ENCODE assay signal across 8 cellular contexts in the genomic region with DNA sequence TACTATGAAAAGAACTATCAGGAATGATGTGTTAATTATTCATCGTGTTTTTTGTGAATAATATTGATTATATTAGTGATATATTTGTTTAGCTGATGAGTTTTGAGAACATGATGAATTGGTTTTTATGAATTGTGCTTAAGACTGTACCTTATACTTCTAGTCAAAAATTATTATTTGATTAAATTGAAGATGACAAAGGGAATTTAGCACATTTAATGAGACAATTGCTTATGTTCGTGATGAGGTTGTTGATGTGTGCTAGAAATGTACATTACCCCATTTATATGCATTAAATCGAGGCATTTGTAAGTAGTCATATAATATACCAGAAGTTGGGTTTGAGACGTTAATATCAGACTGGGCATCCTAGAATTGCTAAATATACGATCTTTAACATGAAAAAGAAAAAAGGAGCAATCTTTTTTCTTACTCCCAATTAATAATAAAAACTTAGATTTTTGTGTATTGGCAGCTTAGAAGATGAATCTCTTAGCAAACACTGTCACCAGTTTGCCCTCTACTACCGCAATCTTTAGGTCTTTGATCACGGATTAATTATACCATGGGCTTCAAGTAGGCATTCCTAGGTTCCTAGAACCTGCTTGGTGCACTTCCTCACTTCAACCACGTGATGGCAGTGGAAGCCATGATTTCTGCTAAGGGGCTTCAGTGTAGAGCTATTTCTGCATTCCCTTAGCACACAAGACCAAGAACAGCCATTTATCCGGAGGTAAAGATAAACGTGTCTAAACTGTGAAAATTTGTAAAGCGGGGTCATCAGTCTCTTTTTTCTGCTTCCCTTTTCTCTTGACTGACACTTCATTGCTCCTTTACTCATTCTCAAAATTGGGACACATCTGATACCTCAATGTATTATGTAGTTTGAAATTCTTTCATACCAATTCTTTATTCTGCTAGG. TPM values are rescaled to one million over a fixed set of nuclear protein-coding genes. Genes with fewer than 3 reads are reported as not detected.
DNase-seq lines count a peak whose midpoint lies in the region; ATAC-seq and TF ChIP-seq lines count a peak whose summit lies in the region.

No MANE protein-coding gene starts in this region.

- H3K4me1 ChIP-seq in duodenal mucosa (ENCODE audit: control insufficient read depth in 1 of 2, insufficient read depth in 2 of 2, low read length in 2 of 2) (peaks cover 12 to 18% of the 10 kb centered on the region in 2 donors), right lobe of liver (peaks cover 0 to 60% (median 18%) of the 10 kb centered on the region in 4 donors)

- no peak for TF ChIP-seq POLR2A in right lobe of liver (IDR thresholded peaks at IDR 0.05)

- no peaks in the 10 kb centered on the region for H3K9me3 ChIP-seq in duodenal mucosa (ENCODE audit: control insufficient read depth in 1 of 2, low read length in 2 of 2)
- H3K9me3 ChIP-seq in right lobe of liver, result no peaks in the 10 kb centered on the region

- DNase-seq in EH (ENCODE audit: low read depth), result peak; percentile 84
- DNase-seq in NCI-H446 (lab: John Stamatoyannopoulos, UW), result peak; percentile 74 to 86
- DNase-seq in activated CD4-positive, alpha-beta T cell treated with anti-CD3 and anti-CD28 coated beads for 4 hours, result peak; percentile 51 to 63
- peak in 1 of 3 donors; percentile 59 for DNase-seq in right lobe of liver
- peak; percentile 68 for DNase-seq in stimulated activated CD4-positive, alpha-beta T cell treated with anti-CD3 and anti-CD28 coated beads, Interleukin-4, amount 100 ng/mL, for 24 hours

- H3K36me3 ChIP-seq in duodenal mucosa (ENCODE audit: control insufficient read depth in 1 of 2, insufficient read depth in 2 of 2, low read length in 2 of 2) (no peaks in the 10 kb centered on the region), right lobe of liver (no peaks in the 10 kb centered on the region)

- WGBS in right lobe of liver (ENCODE audit: insufficient coverage, low coverage, low lambda C conversion rate, missing lambda C conversion rate), result 3% methylated on average over 11 of the region's 11 CpGs

- peak; percentile 91 to 95 (median 93) for TF ChIP-seq CTCF in right lobe of liver (IDR thresholded peaks at IDR 0.05)

- H3K27me3 ChIP-seq in duodenal mucosa (ENCODE audit: control insufficient read depth in 1 of 2, insufficient read depth in 2 of 2, low read length in 2 of 2) (no peaks in the 10 kb centered on the region), right lobe of liver (no peaks in the 10 kb centered on the region)

- peak; percentile 32 for ATAC-seq in HG03354 (IDR thresholded peaks at IDR 0.05; ENCODE audit: poor library complexity, severe bottlenecking, unreplicated experiment)
- ATAC-seq in right lobe of liver, result peak; percentile 58 to 67 (median 64)
- no peak for ATAC-seq in GM21717 (IDR thresholded peaks at IDR 0.05; ENCODE audit: unreplicated experiment)

- H3K4me3 ChIP-seq in duodenal mucosa (ENCODE audit: low read depth in 1 of 2, low read length in 2 of 2) (peak overlapping the region; percentile 70 to 89), right lobe of liver (peak overlapping the region in 2 of 3 donors; percentile 92 to 96)

- H3K9ac ChIP-seq in duodenal mucosa (ENCODE audit: low read depth in 1 of 2, low read length in 2 of 2), result peak overlapping the region in 1 of 2 donors; percentile 89

- H3K27ac ChIP-seq in duodenal mucosa (ENCODE audit: low read depth, low read length) (no peak overlapping the region), right lobe of liver (no peak overlapping the region)

- intact Hi-C loops in right lobe of liver (cut with DNase I), result no loop called here

RNA-seq across cellular contexts. Expression of gene KLHDC10, which starts 1.6 kb away (rescaled TPM):
- 10 to 100 TPM; 12.7 to 35.4 (median 21.7) TPM for total RNA-seq in right lobe of liver

RNA-seq across cellular contexts. Expression of gene ZC3HC1, which starts 20.8 kb away (rescaled TPM):
- total RNA-seq in right lobe of liver, result 10 to 100 TPM in 4 of 6 experiments, 1 to 10 TPM in 2; 8.0 to 12.1 (median 11.0) TPM
